In genomic region chr2:204004912-204005311, GRCh38 we compare ENCODE assay signal across 1 cellular context.
TF ChIP-seq lines count a peak whose summit lies in the region.

No MANE protein-coding gene starts in this region.

TF ChIP-seq in SK-N-SH, 30 proteins besides CTCF, POLR2A, EP300 and RAD21 (continued from another document):
- TF ChIP-seq USF1 (IDR thresholded peaks at IDR 0.05; ENCODE audit: borderline replicate concordance, low read depth) (no peak), FOXJ3 (CRISPR knock-in tag; IDR thresholded peaks at IDR 0.05) (no peak), RFX5 (IDR thresholded peaks at IDR 0.05; ENCODE audit: low read length) (no peak), TCF12 (IDR thresholded peaks at IDR 0.05) (no peak), MEF2A (IDR thresholded peaks at IDR 0.05; ENCODE audit: borderline replicate concordance, low read depth) (no peak), CHD2 (IDR thresholded peaks at IDR 0.05; ENCODE audit: low read length, partially characterized antibody) (no peak), FOXM1 (IDR thresholded peaks at IDR 0.05; ENCODE audit: low read depth) (no peak), PBX3 (IDR thresholded peaks at IDR 0.05) (no peak), GATA2 (CRISPR knock-in tag; IDR thresholded peaks at IDR 0.05) (no peak), SIN3A (IDR thresholded peaks at IDR 0.05; ENCODE audit: borderline replicate concordance, low read depth, low read length) (no peak)
- TF ChIP-seq, protein P1, sequence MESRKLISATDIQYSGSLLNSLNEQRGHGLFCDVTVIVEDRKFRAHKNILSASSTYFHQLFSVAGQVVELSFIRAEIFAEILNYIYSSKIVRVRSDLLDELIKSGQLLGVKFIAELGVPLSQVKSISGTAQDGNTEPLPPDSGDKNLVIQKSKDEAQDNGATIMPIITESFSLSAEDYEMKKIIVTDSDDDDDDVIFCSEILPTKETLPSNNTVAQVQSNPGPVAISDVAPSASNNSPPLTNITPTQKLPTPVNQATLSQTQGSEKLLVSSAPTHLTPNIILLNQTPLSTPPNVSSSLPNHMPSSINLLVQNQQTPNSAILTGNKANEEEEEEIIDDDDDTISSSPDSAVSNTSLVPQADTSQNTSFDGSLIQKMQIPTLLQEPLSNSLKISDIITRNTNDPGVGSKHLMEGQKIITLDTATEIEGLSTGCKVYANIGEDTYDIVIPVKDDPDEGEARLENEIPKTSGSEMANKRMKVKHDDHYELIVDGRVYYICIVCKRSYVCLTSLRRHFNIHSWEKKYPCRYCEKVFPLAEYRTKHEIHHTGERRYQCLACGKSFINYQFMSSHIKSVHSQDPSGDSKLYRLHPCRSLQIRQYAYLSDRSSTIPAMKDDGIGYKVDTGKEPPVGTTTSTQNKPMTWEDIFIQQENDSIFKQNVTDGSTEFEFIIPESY (IDR thresholded peaks at IDR 0.05; ENCODE audit: borderline replicate concordance, low read depth): no peak
